ENCODE assay signal across 28 cellular contexts in genomic region chrX:139798701-139799100, GRCh38.
"Had no signal": no experiment of that assay in that cellular context is flagged by ENCODE, and none has a peak within 500 bp of the region (broad histone marks: within the 10 kb centered on the region; RNA-seq: fewer than 3 reads in every experiment).

No MANE protein-coding gene starts in this region.

- DNase-seq: colonic mucosa; cortex of kidney; effector CD8-positive, alpha-beta T cell; effector memory CD8-positive, alpha-beta T cell; endodermal cell; erythroblast; esophagus squamous epithelium; foreskin fibroblast; foreskin melanocyte; gastrocnemius medialis; glutamatergic neuron; head of caudate nucleus; heart right ventricle; hippocampal formation; left cardiac atrium; left lung; left ventricle myocardium superior; lower lobe of right lung; mesenchymal stem cell; mucosa of descending colon; naive B cell had no signal

- H3K27me3 ChIP-seq: colonic mucosa, esophagus squamous epithelium, gastrocnemius medialis, heart right ventricle, left lung had no signal

- H3K36me3 ChIP-seq: colonic mucosa, gastrocnemius medialis had no signal

- H3K27ac Mint-ChIP-seq: dendritic cell treated with granulocyte-macrophage colony-stimulating factor and Interleukin-4, amounts not matched to agents 40 ng/mL and 50 ng/mL, for 4 days; endodermal cell; mesothelial cell of epicardium had no signal

- FAIRE-seq: endometrium, islet of Langerhans, keratinocyte had no signal

- ATAC-seq: effector memory CD8-positive, alpha-beta T cell; esophagus mucosa; gastrocnemius medialis; heart right ventricle; left cardiac atrium; left lung; left ventricle myocardium superior; lower lobe of right lung; mucosa of descending colon had no signal

- H3K9me3 ChIP-seq: colonic mucosa, esophagus squamous epithelium, gastrocnemius medialis, heart right ventricle, left lung, lower lobe of right lung, mucosa of descending colon had no signal

- H3K4me3 Mint-ChIP-seq: dendritic cell treated with granulocyte-macrophage colony-stimulating factor and Interleukin-4, amounts not matched to agents 40 ng/mL and 50 ng/mL, for 4 days; effector memory CD8-positive, alpha-beta T cell; endodermal cell; mesothelial cell of epicardium; naive B cell had no signal

- H3K27me3 Mint-ChIP-seq: dendritic cell treated with granulocyte-macrophage colony-stimulating factor and Interleukin-4, amounts not matched to agents 40 ng/mL and 50 ng/mL, for 4 days; effector memory CD8-positive, alpha-beta T cell; naive B cell had no signal

- H3K9me3 Mint-ChIP-seq: dendritic cell treated with granulocyte-macrophage colony-stimulating factor and Interleukin-4, amounts not matched to agents 40 ng/mL and 50 ng/mL, for 4 days; effector memory CD8-positive, alpha-beta T cell; endodermal cell had no signal

- H3K4me3 ChIP-seq: colonic mucosa, esophagus squamous epithelium, gastrocnemius medialis, heart right ventricle, left lung, lower lobe of right lung, mucosa of descending colon had no signal

- H3K27ac ChIP-seq: colonic mucosa, epithelial cell of prostate, esophagus squamous epithelium, gastrocnemius medialis, heart right ventricle, left lung, lower lobe of right lung had no signal

- H3K4me1 ChIP-seq: colonic mucosa, esophagus squamous epithelium, gastrocnemius medialis, left lung, lower lobe of right lung had no signal
